Comparison of ENCODE assay signal across 20 cellular contexts in the genomic region with DNA sequence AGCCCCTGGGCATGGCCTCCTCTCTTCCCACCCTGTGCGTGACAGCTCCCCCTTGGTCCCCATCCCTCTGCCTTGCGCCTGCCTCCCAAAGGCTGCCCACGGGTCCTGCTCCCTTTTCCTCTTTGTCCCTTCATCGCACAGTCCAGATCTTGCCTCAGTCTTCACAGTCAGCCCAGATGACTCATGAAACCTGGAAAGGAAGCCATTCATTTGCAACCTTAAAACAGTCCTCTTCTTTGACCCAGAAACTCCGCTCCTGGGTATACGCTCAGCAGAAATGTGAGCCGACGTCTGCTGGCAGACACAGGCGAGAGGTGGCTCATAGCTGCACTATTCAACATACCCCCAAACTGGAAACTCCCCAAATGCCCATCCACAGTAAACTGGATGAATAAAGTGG. TPM values are rescaled to one million over a fixed set of nuclear protein-coding genes. Genes with fewer than 3 reads are reported as not detected.
DNase-seq lines count a peak whose midpoint lies in the region; TF ChIP-seq lines count a peak whose summit lies in the region.
"Had no signal": no experiment of that assay in that cellular context is flagged by ENCODE, and none has a peak within 500 bp of the region (broad histone marks: within the 10 kb centered on the region; RNA-seq: fewer than 3 reads in every experiment).

No MANE protein-coding gene starts in this region.

- intact Hi-C loops in testis (cut with DNase I; ENCODE audit: low total_unique reads) = no loop called here
- intact Hi-C loops in posterior vena cava (cut with DNase I) = no loop called here

- H3K4me3 ChIP-seq in fibroblast of mammary gland (ENCODE audit: control insufficient read depth, low read depth, low read length) = no peak overlapping the region
- no peak overlapping the region for H3K4me3 ChIP-seq in testis
- no peak overlapping the region for H3K4me3 ChIP-seq in effector memory CD4-positive, alpha-beta T cell (ENCODE audit: insufficient read depth, low read depth, low read length, poor library complexity, severe bottlenecking)
- H3K4me3 ChIP-seq: gastroesophageal sphincter, MG63, stomach had no signal

- no peaks in the 10 kb centered on the region for H3K9me3 ChIP-seq in testis
- no peaks in the 10 kb centered on the region for H3K9me3 ChIP-seq in effector memory CD4-positive, alpha-beta T cell (ENCODE audit: control insufficient read depth, low read length)
- H3K9me3 ChIP-seq: gastroesophageal sphincter, MG63, stomach had no signal

- no peaks in the 10 kb centered on the region for H3K36me3 ChIP-seq in testis (ENCODE audit: low read depth, missing control alignments)
- no peaks in the 10 kb centered on the region for H3K36me3 ChIP-seq in effector memory CD4-positive, alpha-beta T cell (ENCODE audit: control insufficient read depth, insufficient read depth, low read length)
- H3K36me3 ChIP-seq: gastroesophageal sphincter, MG63, stomach had no signal

- TF ChIP-seq POLR2A in testis (IDR thresholded peaks at IDR 0.05) = no peak

- DNase-seq in AG20443 (ENCODE audit: low spot score) (peak; percentile 27), RPMI7951 (ENCODE audit: low read depth) (peak; percentile 41), fibroblast of mammary gland (ENCODE audit: low read depth) (peak; percentile 53), renal cortical epithelial cell (ENCODE audit: low read depth) (peak; percentile 5), testis (no peak), posterior vena cava (ENCODE audit: low spot score) (no peak)
- DNase-seq in stimulated activated CD4-positive, alpha-beta T cell treated with anti-CD3 and anti-CD28 coated beads, Interleukin-1b, Interleukin-23, amount 100 ng/mL, for 48 hours = no peak
- DNase-seq in effector memory CD4-positive, alpha-beta T cell = no peak
- DNase-seq: Calu3, DND-41, MG63, NCI-H1436, NCI-H446, NCI-H82, stomach, T1000, trophoblast cell had no signal

- no peaks in the 10 kb centered on the region for H3K4me1 ChIP-seq in testis
- no peaks in the 10 kb centered on the region for H3K4me1 ChIP-seq in effector memory CD4-positive, alpha-beta T cell (ENCODE audit: control insufficient read depth, insufficient read depth, low read length, poor library complexity, severe bottlenecking)
- H3K4me1 ChIP-seq: gastroesophageal sphincter, stomach had no signal

- no peaks in the 10 kb centered on the region for H3K27me3 ChIP-seq in testis
- no peaks in the 10 kb centered on the region for H3K27me3 ChIP-seq in effector memory CD4-positive, alpha-beta T cell (replicated peaks; ENCODE audit: control insufficient read depth, insufficient read depth, low read length, poor library complexity, severe bottlenecking)

- H3K27ac ChIP-seq in testis = no peak overlapping the region
- no peak overlapping the region for H3K27ac ChIP-seq in effector memory CD4-positive, alpha-beta T cell (ENCODE audit: insufficient read depth, low read length, poor library complexity, severe bottlenecking)
- H3K27ac ChIP-seq: C4-2B, epithelial cell of prostate, gastroesophageal sphincter, stomach had no signal

- WGBS in testis, 2 donors = 58 to 63% methylated on average over 9 of the region's 9 CpGs

- TF ChIP-seq CTCF in fibroblast of mammary gland (conservative IDR thresholded peaks at IDR 0.05; ENCODE audit: control insufficient read depth, insufficient read depth, low read depth, low read length) (no peak), testis (IDR thresholded peaks at IDR 0.05) (no peak)

RNA-seq across cellular contexts. Expression of gene PEPD, which starts 13.6 kb away (rescaled TPM):
- total RNA-seq in RPMI7951 (2014; rRNA removed; shearing (Covaris generic)) = 50.9 and 54.7 TPM in 2 replicates
- total RNA-seq in renal cortical epithelial cell (41.2 and 51.5 TPM in 2 replicates), testis (10 to 100 TPM; 58.0 to 87.9 TPM), posterior vena cava (10 to 100 TPM; 63.5 to 70.6 TPM)
- 51.1 TPM for polyA plus RNA-seq in testis (ENCODE audit: insufficient read depth, low read depth, low replicate concordance)

Comparison
In these comparisons a context has a peak if more than half of its experiments do, and no peak if none do; other contexts are left out.
1. DNase-seq: peak in AG20443 (single experiment), RPMI7951 (single experiment), fibroblast of mammary gland (single experiment) and renal cortical epithelial cell (single experiment); none in testis (single experiment), stimulated activated CD4-positive, alpha-beta T cell treated with anti-CD3 and anti-CD28 coated beads, Interleukin-1b, Interleukin-23, amount 100 ng/mL, for 48 hours (single experiment), effector memory CD4-positive, alpha-beta T cell (0 of 3) and posterior vena cava (single experiment).